8 cellular contexts compared by ENCODE assay signal in the genomic region with DNA sequence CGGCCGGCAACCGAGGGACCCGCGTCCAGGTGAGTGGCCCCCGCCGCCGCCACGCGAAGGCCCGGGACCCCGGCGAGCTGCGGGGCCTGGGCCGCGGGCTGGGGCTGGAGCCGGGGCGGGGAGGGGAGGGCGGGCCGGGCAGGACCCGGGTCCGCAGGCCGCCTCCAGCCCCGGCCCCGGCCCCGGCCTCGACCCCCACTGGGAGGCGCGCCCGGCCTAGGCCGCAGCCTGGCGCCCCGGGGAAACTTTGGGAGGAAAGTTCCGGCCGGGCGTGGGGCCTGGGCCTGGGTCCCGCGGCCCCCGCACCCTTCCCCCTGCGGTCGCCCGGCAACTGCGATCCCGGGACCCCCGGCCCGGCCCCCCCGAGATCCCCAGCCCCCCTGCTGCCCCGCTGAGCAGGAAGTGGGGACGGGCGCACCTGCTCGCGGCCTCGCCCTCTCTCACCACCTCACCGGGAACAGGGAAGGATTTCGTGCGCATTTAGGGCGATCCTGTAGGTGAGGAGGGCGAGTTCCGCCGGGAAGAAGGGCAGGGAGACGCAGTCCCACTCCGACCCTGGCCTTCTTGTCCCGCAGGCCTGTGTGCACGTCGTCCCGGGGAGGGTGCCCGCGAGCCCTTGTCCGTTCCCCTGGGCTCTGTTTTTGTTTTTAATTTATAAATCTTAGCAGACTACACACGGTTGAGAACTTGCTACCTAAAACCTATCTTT. TPM values are rescaled to one million over a fixed set of nuclear protein-coding genes. Genes with fewer than 3 reads are reported as not detected.
DNase-seq lines count a peak whose midpoint lies in the region; ATAC-seq and TF ChIP-seq lines count a peak whose summit lies in the region.

No MANE protein-coding gene starts in this region.

- peak overlapping the region; percentile 42 for H3K27ac Mint-ChIP-seq in endothelial cell (ENCODE audit: unreplicated experiment)

- no peaks in the 10 kb centered on the region for H3K36me3 Mint-ChIP-seq in endothelial cell (ENCODE audit: low read depth, unreplicated experiment)

- no peak for TF ChIP-seq CTCF in OCI-LY7 (conservative IDR thresholded peaks at IDR 0.05; ENCODE audit: low read length)
- no peak for TF ChIP-seq CTCF in endothelial cell (IDR thresholded peaks at IDR 0.05; ENCODE audit: unreplicated experiment)
- TF ChIP-seq CTCF in neural cell (IDR thresholded peaks at IDR 0.05; ENCODE audit: poor library complexity, severe bottlenecking), result no peak

- TF ChIP-seq RAD21 in neural cell (conservative IDR thresholded peaks at IDR 0.05), result no peak

- CTCF ChIA-PET in OCI-LY7 (lab: Charles Lee; ENCODE audit: unreplicated experiment), result no interaction called here

- H3K27me3 Mint-ChIP-seq in endothelial cell (ENCODE audit: unreplicated experiment), result peaks cover 4% of the 10 kb centered on the region

- peak overlapping the region; percentile 6 for H3K27ac ChIP-seq in OCI-LY7 (ENCODE audit: low read depth, low read length, poor library complexity, severe bottlenecking)
- H3K27ac ChIP-seq in neural cell (ENCODE audit: low read length), result no peak overlapping the region

- H3K9me2 ChIP-seq in OCI-LY7 (ENCODE audit: insufficient read depth, low read length) (no peaks in the 10 kb centered on the region), neural cell (ENCODE audit: insufficient read depth, low read length) (no peaks in the 10 kb centered on the region)

- H3K4me3 Mint-ChIP-seq in endothelial cell (ENCODE audit: unreplicated experiment), result peak overlapping the region; percentile 92

- H3K4me3 ChIP-seq in OCI-LY7 (ENCODE audit: low read depth, low read length, poor library complexity, severe bottlenecking) (peak overlapping the region; percentile 80), neural cell (ENCODE audit: low read length) (peak overlapping the region; percentile 87)

- H3K79me2 ChIP-seq in OCI-LY7 (ENCODE audit: insufficient read depth, low read depth, low read length) (0 out of 2 replicates have a peak, but pooled peaks cover 4% of the 10 kb centered on the region), neural cell (replicated peaks; ENCODE audit: insufficient read depth, low read length) (peaks cover 47% of the 10 kb centered on the region)

- H3K9me3 ChIP-seq in OCI-LY7 (ENCODE audit: low read length), result no peaks in the 10 kb centered on the region
- no peaks in the 10 kb centered on the region for H3K9me3 ChIP-seq in neural cell (ENCODE audit: low read length)

- H4K20me1 ChIP-seq in OCI-LY7 (ENCODE audit: insufficient read depth, low read length) (no peaks in the 10 kb centered on the region), neural cell (ENCODE audit: insufficient read depth) (no peaks in the 10 kb centered on the region)

- no peaks in the 10 kb centered on the region for H3F3A ChIP-seq in neural cell (ENCODE audit: insufficient read depth, low read length, poor library complexity, severe bottlenecking)

- H2AFZ ChIP-seq in OCI-LY7 (ENCODE audit: low read length), result no peak overlapping the region
- H2AFZ ChIP-seq in neural cell (ENCODE audit: low read depth, low read length), result no peak overlapping the region

- peak; percentile 14 for ATAC-seq in HG02642 (IDR thresholded peaks at IDR 0.05; ENCODE audit: poor library complexity, unreplicated experiment)

- peaks cover 15% of the 10 kb centered on the region for H3K4me1 ChIP-seq in OCI-LY7 (ENCODE audit: insufficient read depth, low read length, poor library complexity, severe bottlenecking)

- no TSS peak for BruUV-seq in OCI-LY7 (replicated peaks; lab: Mats Ljungman, UMichigan)

- no peaks in the 10 kb centered on the region for H3K9me3 Mint-ChIP-seq in endothelial cell (ENCODE audit: unreplicated experiment)

- POLR2A ChIA-PET in OCI-LY7 (lab: Charles Lee), result no interaction called here

- intact Hi-C loops in OCI-LY7 (cut with micrococcal nuclease; ENCODE audit: unreplicated experiment), result loop anchor here (1.0 kb wide), 1 partner anchor 64 kb away; a partner anchor contains a TSS

- no peak for TF ChIP-seq EP300 in neural cell (conservative IDR thresholded peaks at IDR 0.05; ENCODE audit: poor library complexity, severe bottlenecking)

- H3K36me3 ChIP-seq in OCI-LY7 (ENCODE audit: insufficient read depth, low read length) (no peaks in the 10 kb centered on the region), neural cell (ENCODE audit: insufficient read depth, low read length) (no peaks in the 10 kb centered on the region)

- peak overlapping the region; percentile 99 for H3K4me2 ChIP-seq in OCI-LY7 (ENCODE audit: low read length)
- H3K4me2 ChIP-seq in neural cell (ENCODE audit: low read length), result peak overlapping the region; percentile 86

- H3K27me3 ChIP-seq in neural cell (ENCODE audit: insufficient read depth, low read depth, low read length), result no peaks in the 10 kb centered on the region

- H3K9ac ChIP-seq in neural cell (ENCODE audit: low read length), result peak overlapping the region; percentile 73

- no peaks in the 10 kb centered on the region for H3K4me1 Mint-ChIP-seq in endothelial cell (ENCODE audit: unreplicated experiment)

- DNase-seq in NCI-H2029 (lab: John Stamatoyannopoulos, UW), result peak; percentile 17
- no peak for DNase-seq in NCI-H2029 treated with DMSO at 0.1 percent for 48 hours (lab: John Stamatoyannopoulos, UW)
- peak; percentile 19 for DNase-seq in OCI-LY7 (ENCODE audit: low spot score)
- no peak for DNase-seq in endothelial cell (ENCODE audit: low spot score)
- no peak for DNase-seq in SIG-M5 treated with dmso at 0.1 percent for 504 hours (lab: John Stamatoyannopoulos, UW; ENCODE audit: unreplicated experiment)
- DNase-seq in cortex of kidney (lab: John Stamatoyannopoulos, UW), result no peak

TF ChIP-seq in neural cell, 6 proteins besides CTCF, POLR2A, EP300 and RAD21:
- no peak for TF ChIP-seq MXI1 (conservative IDR thresholded peaks at IDR 0.05; ENCODE audit: poor library complexity, severe bottlenecking)
- TF ChIP-seq SMC3 (conservative IDR thresholded peaks at IDR 0.05; ENCODE audit: poor library complexity), result no peak
- TF ChIP-seq EZH2 (IDR thresholded peaks at IDR 0.05; ENCODE audit: borderline replicate concordance, insufficient read depth, low read length, poor library complexity, severe bottlenecking), result no peak
- TF ChIP-seq POLR2AphosphoS5 (IDR thresholded peaks at IDR 0.05), result no peak
- TF ChIP-seq TAF1 (IDR thresholded peaks at IDR 0.05; ENCODE audit: low read depth), result no peak
- TF ChIP-seq, protein P1, sequence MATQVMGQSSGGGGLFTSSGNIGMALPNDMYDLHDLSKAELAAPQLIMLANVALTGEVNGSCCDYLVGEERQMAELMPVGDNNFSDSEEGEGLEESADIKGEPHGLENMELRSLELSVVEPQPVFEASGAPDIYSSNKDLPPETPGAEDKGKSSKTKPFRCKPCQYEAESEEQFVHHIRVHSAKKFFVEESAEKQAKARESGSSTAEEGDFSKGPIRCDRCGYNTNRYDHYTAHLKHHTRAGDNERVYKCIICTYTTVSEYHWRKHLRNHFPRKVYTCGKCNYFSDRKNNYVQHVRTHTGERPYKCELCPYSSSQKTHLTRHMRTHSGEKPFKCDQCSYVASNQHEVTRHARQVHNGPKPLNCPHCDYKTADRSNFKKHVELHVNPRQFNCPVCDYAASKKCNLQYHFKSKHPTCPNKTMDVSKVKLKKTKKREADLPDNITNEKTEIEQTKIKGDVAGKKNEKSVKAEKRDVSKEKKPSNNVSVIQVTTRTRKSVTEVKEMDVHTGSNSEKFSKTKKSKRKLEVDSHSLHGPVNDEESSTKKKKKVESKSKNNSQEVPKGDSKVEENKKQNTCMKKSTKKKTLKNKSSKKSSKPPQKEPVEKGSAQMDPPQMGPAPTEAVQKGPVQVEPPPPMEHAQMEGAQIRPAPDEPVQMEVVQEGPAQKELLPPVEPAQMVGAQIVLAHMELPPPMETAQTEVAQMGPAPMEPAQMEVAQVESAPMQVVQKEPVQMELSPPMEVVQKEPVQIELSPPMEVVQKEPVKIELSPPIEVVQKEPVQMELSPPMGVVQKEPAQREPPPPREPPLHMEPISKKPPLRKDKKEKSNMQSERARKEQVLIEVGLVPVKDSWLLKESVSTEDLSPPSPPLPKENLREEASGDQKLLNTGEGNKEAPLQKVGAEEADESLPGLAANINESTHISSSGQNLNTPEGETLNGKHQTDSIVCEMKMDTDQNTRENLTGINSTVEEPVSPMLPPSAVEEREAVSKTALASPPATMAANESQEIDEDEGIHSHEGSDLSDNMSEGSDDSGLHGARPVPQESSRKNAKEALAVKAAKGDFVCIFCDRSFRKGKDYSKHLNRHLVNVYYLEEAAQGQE (IDR thresholded peaks at IDR 0.05; ENCODE audit: borderline replicate concordance), result no peak
TF ChIP-seq in neural cell: peak in this region for 0.

RNA-seq across cellular contexts. Expression of a gene that starts 0.4 kb away (rescaled TPM):
- total RNA-seq in OCI-LY7 (2014; rRNA removed; shearing (Covaris generic)), result 17.2 and 20.7 TPM in 2 replicates
- total RNA-seq in OCI-LY7 (2022) (40.0 and 44.8 TPM in 2 replicates), endothelial cell (ENCODE audit: unreplicated experiment) (39.5 TPM)
- polyA plus RNA-seq in neural cell, result 37.5 and 41.5 TPM in 2 replicates
- polyA minus RNA-seq in neural cell, result 40.7 and 48.9 TPM in 2 replicates

RNA-seq across cellular contexts. Expression of a gene that starts 18.6 kb away (rescaled TPM):
- not detected in 2 replicates for total RNA-seq in OCI-LY7 (2014; rRNA removed; shearing (Covaris generic))
- total RNA-seq in OCI-LY7 (2022) (not detected in 2 replicates), endothelial cell (ENCODE audit: unreplicated experiment) (not detected)
- 1.7 and 2.8 TPM in 2 replicates for polyA plus RNA-seq in neural cell
- 2.4 and 3.2 TPM in 2 replicates for polyA minus RNA-seq in neural cell

RNA-seq across cellular contexts. Expression of a gene that starts 55.9 kb away (rescaled TPM):
- 20.3 and 24.1 TPM in 2 replicates for total RNA-seq in OCI-LY7 (2014; rRNA removed; shearing (Covaris generic))
- 37.5 and 38.6 TPM in 2 replicates for total RNA-seq in OCI-LY7 (2022)
- total RNA-seq in endothelial cell (ENCODE audit: unreplicated experiment), result 20.2 TPM
- 22.4 and 36.1 TPM in 2 replicates for polyA plus RNA-seq in neural cell
- polyA minus RNA-seq in neural cell, result 21.3 and 23.1 TPM in 2 replicates

Comparison
In these comparisons a context has a peak if more than half of its experiments do, and no peak if none do; other contexts are left out.
1. DNase-seq: peak in NCI-H2029 (single experiment) and OCI-LY7 (single experiment); none in NCI-H2029 treated with DMSO at 0.1 percent for 48 hours (single experiment), endothelial cell (single experiment), SIG-M5 treated with dmso at 0.1 percent for 504 hours (single experiment) and cortex of kidney (single experiment).